Comparison of ENCODE assay signal across 1 cellular context in genomic region chr5:62778327-62779009, GRCh38.
TF ChIP-seq lines count a peak whose summit lies in the region.

No MANE protein-coding gene starts in this region.

TF ChIP-seq in GM12878, 131 proteins besides CTCF, POLR2A, EP300 and RAD21 (continued from another document):
- TF ChIP-seq E2F8 (IDR thresholded peaks at IDR 0.05; ENCODE audit: low read depth, partially characterized antibody) (no peak), ATF3 (IDR thresholded peaks at IDR 0.05; ENCODE audit: borderline replicate concordance, extremely low read depth, low read depth, low read length) (no peak), BACH1 (IDR thresholded peaks at IDR 0.05; ENCODE audit: borderline replicate concordance) (no peak), PAX5 (IDR thresholded peaks at IDR 0.05; ENCODE audit: borderline replicate concordance, low read depth, low read length) (no peak), IRF3 (IDR thresholded peaks at IDR 0.05) (no peak), RUNX3 (IDR thresholded peaks at IDR 0.05; ENCODE audit: low read length) (no peak), TBL1XR1 (IDR thresholded peaks at IDR 0.05; ENCODE audit: low read depth, low read length) (no peak)
